Comparison of ENCODE assay signal across 8 cellular contexts in the genomic region with DNA sequence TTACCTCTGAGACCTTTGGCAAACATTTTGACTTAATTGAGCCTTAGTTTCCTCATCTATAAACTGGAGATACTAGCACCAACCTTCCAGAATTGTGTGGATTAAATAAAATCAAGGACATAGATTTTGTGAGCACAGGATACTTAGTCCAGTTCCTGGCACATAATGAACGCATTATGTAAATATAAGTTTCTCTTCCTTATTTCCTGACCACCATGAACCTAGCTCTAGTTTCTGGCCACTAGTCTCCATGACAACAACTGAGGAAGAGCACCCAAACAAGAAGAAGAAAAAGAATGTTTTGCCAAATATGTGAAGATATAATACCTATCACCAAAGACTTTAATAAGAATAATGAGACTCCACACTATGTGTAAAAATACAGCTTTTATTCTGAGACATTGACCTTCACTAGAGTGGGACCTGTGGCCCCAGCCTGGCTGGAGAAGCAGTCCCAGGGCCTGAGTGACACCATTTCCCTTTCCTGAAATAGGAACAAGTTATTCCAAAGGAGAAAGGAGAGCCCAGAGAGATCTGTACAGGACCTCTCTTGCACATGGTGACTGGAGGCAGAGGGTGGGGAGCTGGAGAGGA. TPM values are rescaled to one million over a fixed set of nuclear protein-coding genes. Genes with fewer than 3 reads are reported as not detected.
DNase-seq lines count a peak whose midpoint lies in the region; ATAC-seq and TF ChIP-seq lines count a peak whose summit lies in the region.

No MANE protein-coding gene starts in this region.

- H3K27ac ChIP-seq in SJCRH30 (peak overlapping the region; percentile 83; the same call in 1 of the 2 replicates), skeletal muscle tissue (ENCODE audit: low read depth, low read length) (peak overlapping the region; percentile 88)

- H3K9me3 ChIP-seq in SJCRH30 (replicated peaks), result peaks cover 13% of the 10 kb centered on the region
- no peaks in the 10 kb centered on the region for H3K9me3 ChIP-seq in skeletal muscle tissue (ENCODE audit: control insufficient read depth in 3 of 3, low read length in 3 of 3)

- DNase-seq in SJCRH30 (no peak), fibroblast of the aortic adventitia (ENCODE audit: low read depth) (no peak), SK-N-DZ (ENCODE audit: low spot score) (no peak), kidney glomerular epithelial cell (lab: John Stamatoyannopoulos, UW) (no peak), NCI-H510A treated with DMSO at 0.1 percent for 48 hours (lab: John Stamatoyannopoulos, UW) (no peak)

- peaks cover 5% of the 10 kb centered on the region; the same call in 1 of the 2 replicates for H3K4me1 ChIP-seq in SJCRH30
- H3K4me1 ChIP-seq in skeletal muscle tissue (ENCODE audit: control insufficient read depth in 3 of 3, insufficient read depth in 3 of 3, low read length in 3 of 3), result peaks cover 10 to 20% (median 17%) of the 10 kb centered on the region in 3 donors

- peak; percentile 51 for ATAC-seq in GM18517 (IDR thresholded peaks at IDR 0.05; ENCODE audit: unreplicated experiment)
- ATAC-seq in HG02759 (IDR thresholded peaks at IDR 0.05; ENCODE audit: unreplicated experiment), result peak; percentile 33

- no peak for TF ChIP-seq CTCF in fibroblast of the aortic adventitia (IDR thresholded peaks at IDR 0.05; ENCODE audit: insufficient read depth, low read length)

- peak overlapping the region in 2 of 3 donors; percentile 95 to 97 for H3K9ac ChIP-seq in skeletal muscle tissue (ENCODE audit: low read depth in 1 of 3, low read length in 3 of 3)

- no peaks in the 10 kb centered on the region for H3K27me3 ChIP-seq in SJCRH30
- H3K27me3 ChIP-seq in skeletal muscle tissue (ENCODE audit: control insufficient read depth in 3 of 3, insufficient read depth in 3 of 3, low read length in 3 of 3), result peaks cover 0 to 3% (median 0%) of the 10 kb centered on the region in 3 donors

- H3K4me3 ChIP-seq in SJCRH30 (peak overlapping the region; percentile 66), fibroblast of the aortic adventitia (ENCODE audit: low read depth, low read length) (peak overlapping the region; percentile 71), skeletal muscle tissue (ENCODE audit: low read length in 3 of 3) (peak overlapping the region; percentile 85 to 98 (median 96))

- peaks cover 15% of the 10 kb centered on the region for H3K36me3 ChIP-seq in SJCRH30
- peaks cover 11 to 14% (median 11%) of the 10 kb centered on the region in 3 donors for H3K36me3 ChIP-seq in skeletal muscle tissue (ENCODE audit: control insufficient read depth in 3 of 3, insufficient read depth in 3 of 3, low read length in 3 of 3)

RNA-seq across cellular contexts. Expression of gene USF1, which starts 0.9 kb away (rescaled TPM):
- 65.6 and 66.4 TPM in 2 replicates for total RNA-seq in SJCRH30 (2014; rRNA removed; shearing (Covaris generic))
- total RNA-seq in fibroblast of the aortic adventitia (ENCODE audit: low replicate concordance) (23.5 and 36.2 TPM in 2 replicates), skeletal muscle tissue (66.3 TPM)
- polyA plus RNA-seq in SK-N-DZ (2014; cell fraction: cytosol; rRNA removed), result 77.6 and 80.5 TPM in 2 replicates
- 296 and 346 TPM in 2 replicates for polyA plus RNA-seq in SK-N-DZ (2014; cell fraction: nucleus; rRNA removed)

RNA-seq across cellular contexts. Expression of gene TSTD1, which starts 7.9 kb away (rescaled TPM):
- not detected in 2 replicates for total RNA-seq in SJCRH30 (2014; rRNA removed; shearing (Covaris generic))
- total RNA-seq in fibroblast of the aortic adventitia (ENCODE audit: low replicate concordance), result 0.90 TPM in 1 of 2 replicates, not detected in the other
- total RNA-seq in skeletal muscle tissue, result 27.7 TPM
- polyA plus RNA-seq in SK-N-DZ (2014; cell fraction: cytosol; rRNA removed), result not detected in 2 replicates
- 3.2 TPM in 1 of 2 replicates, not detected in the other for polyA plus RNA-seq in SK-N-DZ (2014; cell fraction: nucleus; rRNA removed)

RNA-seq across cellular contexts. Expression of gene ARHGAP30, which starts 23.0 kb away (rescaled TPM):
- 0.12 and 0.23 TPM in 2 replicates for total RNA-seq in SJCRH30 (2014; rRNA removed; shearing (Covaris generic))
- total RNA-seq in fibroblast of the aortic adventitia (ENCODE audit: low replicate concordance) (not detected in 2 replicates), skeletal muscle tissue (4.2 TPM)
- 0.09 TPM in 1 of 2 replicates, not detected in the other for polyA plus RNA-seq in SK-N-DZ (2014; cell fraction: cytosol; rRNA removed)
- polyA plus RNA-seq in SK-N-DZ (2014; cell fraction: nucleus; rRNA removed), result not detected in 2 replicates

RNA-seq across cellular contexts. Expression of gene F11R, which starts 25.7 kb away (rescaled TPM):
- not detected in 2 replicates for total RNA-seq in SJCRH30 (2014; rRNA removed; shearing (Covaris generic))
- total RNA-seq in fibroblast of the aortic adventitia (ENCODE audit: low replicate concordance) (0.36 and 3.3 TPM in 2 replicates), skeletal muscle tissue (10.4 TPM)
- polyA plus RNA-seq in SK-N-DZ (2014; cell fraction: cytosol; rRNA removed), result not detected in 2 replicates
- polyA plus RNA-seq in SK-N-DZ (2014; cell fraction: nucleus; rRNA removed), result 0.12 and 2.2 TPM in 2 replicates

RNA-seq across cellular contexts. Expression of gene NECTIN4, which starts 42.7 kb away (rescaled TPM):
- total RNA-seq in SJCRH30 (2014; rRNA removed; shearing (Covaris generic)), result 0.04 TPM in 1 of 2 replicates, not detected in the other
- total RNA-seq in fibroblast of the aortic adventitia (ENCODE audit: low replicate concordance), result not detected in 2 replicates
- not detected for total RNA-seq in skeletal muscle tissue
- polyA plus RNA-seq in SK-N-DZ (2014; cell fraction: cytosol; rRNA removed), result not detected in 2 replicates
- not detected in 2 replicates for polyA plus RNA-seq in SK-N-DZ (2014; cell fraction: nucleus; rRNA removed)

Comparison
In these comparisons a context has a peak if more than half of its experiments do, and no peak if none do; other contexts are left out.
1. RNA of gene TSTD1, which starts 7.9 kb away (total RNA-seq): 27.7 TPM in skeletal muscle tissue (single experiment); 0.90 TPM in fibroblast of the aortic adventitia and not detected in SJCRH30; every median in the first group is over 10 times any median in the second.
2. Peak in every context shown above with its lines, with median percentiles within 50 percentile points of each other: H3K4me3 ChIP-seq.